24 cellular contexts compared by ENCODE assay signal in genomic region chr2:28480403-28481049, GRCh38.
"Had no signal": no experiment of that assay in that cellular context is flagged by ENCODE, and none has a peak within 500 bp of the region (broad histone marks: within the 10 kb centered on the region; RNA-seq: fewer than 3 reads in every experiment).

No MANE protein-coding gene starts in this region.

- H3K9me3 Mint-ChIP-seq: activated B cell treated with CpG ODN at 0.5 μM for 24 hours; activated naive CD8-positive, alpha-beta T cell treated with anti-CD3 and anti-CD28 coated beads, Interleukin-2, amount 50 U/mL, for 24 hours; T-cell had no signal

- H3K27me3 Mint-ChIP-seq: T-cell had no signal

- H3K27ac Mint-ChIP-seq: activated B cell treated with CpG ODN at 0.5 μM for 24 hours; activated naive CD4-positive, alpha-beta T cell treated with anti-CD3 and anti-CD28 coated beads, Interleukin-2, amount 50 U/mL, for 72 hours; activated naive CD8-positive, alpha-beta T cell treated with anti-CD3 and anti-CD28 coated beads, Interleukin-2, amount 50 U/mL, for 24 hours; activated T-helper 2 cell treated with anti-CD3 and anti-CD28 coated beads, Interferon-gamma antibody, Interleukin-2, Interleukin-4, amounts not matched to agents 10 μg/mL and 5 μg/mL and 100 μg/mL, durations not matched to agents 14 hours and 24 hours and 36 hours; T-cell had no signal

- ATAC-seq: Panc1, Right ventricle myocardium inferior, T-cell had no signal

- H3K4me1 Mint-ChIP-seq: activated B cell treated with CpG ODN at 0.5 μM for 24 hours; activated naive CD8-positive, alpha-beta T cell treated with anti-CD3 and anti-CD28 coated beads, Interleukin-2, amount 50 U/mL, for 24 hours; T-cell had no signal

- DNase-seq: activated B cell treated with CpG ODN at 0.5 μM for 24 hours; activated CD4-positive, alpha-beta T cell treated with anti-CD3 and anti-CD28 coated beads, Interleukin-2, amount 50 U/mL, for 4 hours; activated naive CD8-positive, alpha-beta T cell treated with anti-CD3 and anti-CD28 coated beads, Interleukin-2, amount 50 U/mL, for 24 hours; amniotic stem cell; central memory CD4-positive, alpha-beta T cell; MG63; NCI-H1105; NCI-H1436; NCI-H1694 treated with DMSO at 0.1 percent for 48 hours; NCI-H2029 treated with DMSO at 0.1 percent for 48 hours; NCI-H345; NCI-H510A; NCI-H526 treated with DMSO at 0.1 percent for 48 hours; NCI-H82; NK-92 treated with Interleukin-12 subunit alpha and Interleukin-12 subunit beta, amount 100 ng/mL, for 24 hours; OCI-M1; RPMI8226; T-cell; T-helper 2 cell; T1000 had no signal

- H3K36me3 Mint-ChIP-seq: T-cell had no signal

- H3K4me3 Mint-ChIP-seq: activated B cell treated with CpG ODN at 0.5 μM for 24 hours; activated naive CD8-positive, alpha-beta T cell treated with anti-CD3 and anti-CD28 coated beads, Interleukin-2, amount 50 U/mL, for 24 hours; T-cell had no signal
